In genomic region chr10:32650246-32650655, GRCh38 we compare ENCODE assay signal across 10 cellular contexts.
A peak's percentile ranks its signal among the peaks of the same experiment; 100 is the strongest.
DNase-seq lines count a peak whose midpoint lies in the region; ATAC-seq, FAIRE-seq and TF ChIP-seq lines count a peak whose summit lies in the region.
"Had no signal": no experiment of that assay in that cellular context is flagged by ENCODE, and none has a peak within 500 bp of the region (broad histone marks: within the 10 kb centered on the region; RNA-seq: fewer than 3 reads in every experiment).

No MANE protein-coding gene starts in this region.

- H2AFZ ChIP-seq in K562 (ENCODE audit: low read depth, low read length), result no peak overlapping the region

- no TSS peak for BruUV-seq in K562 (replicated peaks; lab: Mats Ljungman, UMichigan)

- CTCF ChIA-PET in K562 (lab: Yijun Ruan, JAX; ENCODE audit: low intra/inter-chr PET ratio), result interaction anchor here (0.6 kb wide), 2 partner anchors 35 to 506 kb away, joined by 3 read pairs; no protein-coding TSS in a partner anchor

- TF ChIP-seq POLR2A in K562 (conservative IDR thresholded peaks at IDR 0.05), result no peak

- no peak; a peak in 1 of 4 replicates for TF ChIP-seq RAD21 in K562 (CRISPR knock-in tag; conservative IDR thresholded peaks at IDR 0.05 in 1 of 2, IDR thresholded peaks at IDR 0.05 in 1 of 2)

- H3K79me2 ChIP-seq in K562 (ENCODE audit: control insufficient read depth, insufficient read depth, low read length), result no peaks in the 10 kb centered on the region

- H3K36me3 ChIP-seq in K562 (ENCODE audit: control insufficient read depth, insufficient read depth, low read length), result no peaks in the 10 kb centered on the region
- H3K36me3 ChIP-seq in lower lobe of right lung, result no peaks in the 10 kb centered on the region

- POLR2A ChIA-PET in K562 (lab: Yijun Ruan, JAX), result no interaction called here

- H3K27ac ChIP-seq in K562 (ENCODE audit: extremely low read depth, low read depth, low read length) (no peak overlapping the region), lower lobe of right lung (no peak overlapping the region)

- no peak for TF ChIP-seq EP300 in K562 (IDR thresholded peaks at IDR 0.05; ENCODE audit: low read length)

- in situ Hi-C loops in K562 (cut with MboI), result no loop called here

- no peaks in the 10 kb centered on the region for H3K9me3 ChIP-seq in K562 (replicated peaks; ENCODE audit: control insufficient read depth, insufficient read depth, low read depth, low read length)
- peaks cover 31% of the 10 kb centered on the region for H3K9me3 ChIP-seq in lower lobe of right lung

- DNase-seq in AG10803 (ENCODE audit: low read depth) (peak; percentile 36), K562 (ENCODE audit: extremely low read depth in 1 of 4, low spot score in 3 of 4) (peak in 1 of 4 experiments; percentile 13), lower lobe of right lung (no peak), medulla oblongata (ENCODE audit: extremely low spot score) (no peak), RCC 7860 (ENCODE audit: low spot score) (no peak), T1000 (lab: John Stamatoyannopoulos, UW) (no peak)
- DNase-seq: KG1, posterior cingulate gyrus had no signal

- FAIRE-seq in K562 (lab: Jason Lieb, UNC) (no peak), RCC 7860 (lab: Jason Lieb, UNC) (no peak)

- no peak overlapping the region for H3K4me2 ChIP-seq in K562 (ENCODE audit: insufficient read depth, low read length)

- H3K4me1 ChIP-seq in K562 (replicated peaks in 1 of 2; ENCODE audit: control insufficient read depth in 2 of 2, insufficient read depth in 2 of 2, low read length in 2 of 2) (no peaks in the 10 kb centered on the region), lower lobe of right lung (no peaks in the 10 kb centered on the region)

- H4K20me1 ChIP-seq in K562 (replicated peaks; ENCODE audit: control insufficient read depth, insufficient read depth, low read length), result no peaks in the 10 kb centered on the region

- TF ChIP-seq CTCF in AG10803 (conservative IDR thresholded peaks at IDR 0.05; ENCODE audit: low read length) (peak; percentile 20; the same call in 1 of the 2 replicates), K562 (IDR thresholded peaks at IDR 0.05 in 2 of 3, conservative IDR thresholded peaks at IDR 0.05 in 1 of 3; ENCODE audit: insufficient read depth in 2 of 3, low read depth in 1 of 3, low read length in 3 of 3) (peak in 2 of 3 experiments; percentile 34 to 38; a peak in 2 of 6 replicates), lower lobe of right lung (IDR thresholded peaks at IDR 0.05) (no peak)

- no peaks in the 10 kb centered on the region for H3K27me3 ChIP-seq in K562 (ENCODE audit: control insufficient read depth in 2 of 2, insufficient read depth in 2 of 2, low read length in 2 of 2)
- no peaks in the 10 kb centered on the region for H3K27me3 ChIP-seq in lower lobe of right lung (ENCODE audit: low read depth)

- 10% methylated on average over 1 of the region's 1 CpG for WGBS in K562 (ENCODE audit: insufficient coverage, low coverage, missing lambda C conversion rate)

- H3K9ac ChIP-seq in K562 (ENCODE audit: insufficient read depth in 1 of 2, low read depth in 2 of 2, low read length in 2 of 2), result no peak overlapping the region

- ATAC-seq in GM18511 (IDR thresholded peaks at IDR 0.05; ENCODE audit: unreplicated experiment), result peak; percentile 77
- peak; percentile 67 for ATAC-seq in HG03342 (IDR thresholded peaks at IDR 0.05; ENCODE audit: unreplicated experiment)
- ATAC-seq in K562, result no peak; the same call in 2 of the 3 replicates
- no peak for ATAC-seq in lower lobe of right lung

- no peaks in the 10 kb centered on the region for H3K9me1 ChIP-seq in K562 (ENCODE audit: control insufficient read depth, insufficient read depth, low read length)

- intact Hi-C loops in K562 (cut with micrococcal nuclease), result no loop called here
- intact Hi-C loops in lower lobe of right lung (cut with DNase I), result no loop called here

- H3K4me3 ChIP-seq in AG10803 (ENCODE audit: low read length), result no peak overlapping the region
- no peak overlapping the region for H3K4me3 ChIP-seq in K562
- no peak overlapping the region for H3K4me3 ChIP-seq in lower lobe of right lung

TF ChIP-seq in K562, 482 proteins besides CTCF, POLR2A, EP300 and RAD21 (continues in another document):
- TF ChIP-seq JUNB (CRISPR knock-in tag; conservative IDR thresholded peaks at IDR 0.05), result no peak
- no peak for TF ChIP-seq ZNF639 (CRISPR knock-in tag; conservative IDR thresholded peaks at IDR 0.05 in 1 of 2, IDR thresholded peaks at IDR 0.05 in 1 of 2)
- TF ChIP-seq L3MBTL2 (IDR thresholded peaks at IDR 0.05), result no peak
- TF ChIP-seq CHCHD3 (CRISPR knock-in tag; IDR thresholded peaks at IDR 0.05), result no peak
- TF ChIP-seq PTRF (tag; IDR thresholded peaks at IDR 0.05), result no peak
- TF ChIP-seq ZNF280A (IDR thresholded peaks at IDR 0.05; ENCODE audit: low read depth, partially characterized antibody), result no peak
- no peak for TF ChIP-seq POLR2AphosphoS5 (IDR thresholded peaks at IDR 0.05; ENCODE audit: control insufficient read depth, insufficient read depth, low read depth, low read length)
- TF ChIP-seq ZNF644 (tag; IDR thresholded peaks at IDR 0.05; ENCODE audit: low read depth), result no peak
- no peak for TF ChIP-seq SPI1 (IDR thresholded peaks at IDR 0.05; ENCODE audit: borderline replicate concordance, low read depth, low read length)
- TF ChIP-seq ZNF24 (IDR thresholded peaks at IDR 0.05), result no peak
- TF ChIP-seq BHLHE40 (IDR thresholded peaks at IDR 0.05; ENCODE audit: low read length), result no peak
- no peak for TF ChIP-seq ZNF277 (CRISPR knock-in tag; IDR thresholded peaks at IDR 0.05; ENCODE audit: borderline replicate concordance)
- no peak for TF ChIP-seq ZNF507 (tag; conservative IDR thresholded peaks at IDR 0.05)

Comparison
In these comparisons a context has a peak if more than half of its experiments do, and no peak if none do; other contexts are left out.
1. ATAC-seq: peak in GM18511 (single experiment) and HG03342 (single experiment); none in K562 (single experiment) and lower lobe of right lung (0 of 2).